In genomic region chr3:184135911-184136260, GRCh38 we compare ENCODE assay signal across 11 cellular contexts. TPM values are rescaled to one million over a fixed set of nuclear protein-coding genes. Genes with fewer than 3 reads are reported as not detected.
DNase-seq lines count a peak whose midpoint lies in the region; ATAC-seq and TF ChIP-seq lines count a peak whose summit lies in the region.
"Had no signal": no experiment of that assay in that cellular context is flagged by ENCODE, and none has a peak within 500 bp of the region (broad histone marks: within the 10 kb centered on the region; RNA-seq: fewer than 3 reads in every experiment).

No MANE protein-coding gene starts in this region.

- H3K4me1 Mint-ChIP-seq in activated T-cell treated with anti-CD3 and anti-CD28 coated beads, Interleukin-2, amount 50 U/mL, for 4 hours (ENCODE audit: low read depth): peaks cover 35% of the 10 kb centered on the region

- H3K27me3 ChIP-seq in right lobe of liver (no peaks in the 10 kb centered on the region), tibial artery (no peaks in the 10 kb centered on the region)

- H3K27me3 Mint-ChIP-seq in activated T-cell treated with anti-CD3 and anti-CD28 coated beads, Interleukin-2, amount 50 U/mL, for 4 hours (ENCODE audit: low read depth): no peaks in the 10 kb centered on the region

- H3K4me1 ChIP-seq in right lobe of liver (peaks cover 0 to 11% (median 3%) of the 10 kb centered on the region in 4 donors), tibial artery (peaks cover 0 to 25% (median 11%) of the 10 kb centered on the region in 4 donors)

- peak overlapping the region; percentile 95 for H3K4me3 Mint-ChIP-seq in activated T-cell treated with anti-CD3 and anti-CD28 coated beads, Interleukin-2, amount 50 U/mL, for 4 hours

- H3K9me3 Mint-ChIP-seq in activated T-cell treated with anti-CD3 and anti-CD28 coated beads, Interleukin-2, amount 50 U/mL, for 4 hours: no peaks in the 10 kb centered on the region

- peaks cover 12% of the 10 kb centered on the region for H3K36me3 Mint-ChIP-seq in activated T-cell treated with anti-CD3 and anti-CD28 coated beads, Interleukin-2, amount 50 U/mL, for 4 hours (ENCODE audit: insufficient read depth)

- intact Hi-C loops in right lobe of liver (cut with DNase I) (no loop called here), tibial artery (cut with DNase I; ENCODE audit: low total_unique reads) (loop anchor here (2.0 to 5.0 kb wide), 4 partner anchors 21 to 161 kb away; partner anchors contain the start of genes ABCC5 and PSMD2)

- H3K36me3 ChIP-seq in right lobe of liver (peaks cover 0 to 15% (median 7%) of the 10 kb centered on the region in 4 donors), tibial artery (peaks cover 12 to 36% (median 30%) of the 10 kb centered on the region in 3 donors)

- no peak for ATAC-seq in activated T-cell treated with anti-CD3 and anti-CD28 coated beads, Interleukin-2, amount 50 U/mL, for 4 hours
- ATAC-seq in right lobe of liver (no peak), GM21528 (IDR thresholded peaks at IDR 0.05; ENCODE audit: low FRiP score, unreplicated experiment) (no peak), HG03108 (IDR thresholded peaks at IDR 0.05; ENCODE audit: unreplicated experiment) (no peak)

- H3K4me3 ChIP-seq in right lobe of liver (peak overlapping the region; percentile 85 to 90 (median 88)), tibial artery (peak overlapping the region; percentile 74 to 93)

- WGBS in right lobe of liver (ENCODE audit: insufficient coverage, low coverage, low lambda C conversion rate, missing lambda C conversion rate): 0% methylated on average over 9 of the region's 9 CpGs

- TF ChIP-seq CTCF in right lobe of liver (IDR thresholded peaks at IDR 0.05) (no peak), tibial artery (IDR thresholded peaks at IDR 0.05) (no peak)

- no peaks in the 10 kb centered on the region for H3K9me3 ChIP-seq in right lobe of liver
- no peaks in the 10 kb centered on the region for H3K9me3 ChIP-seq in tibial artery

- DNase-seq in activated T-cell treated with anti-CD3 and anti-CD28 coated beads, Interleukin-2, amount 50 U/mL, for 4 hours: no peak
- no peak for DNase-seq in activated T-cell treated with anti-CD3 and anti-CD28 coated beads for 4 hours
- DNase-seq in right lobe of liver: no peak
- no peak for DNase-seq in tibial artery
- DNase-seq in NCI-H1417 treated with DMSO at 0.1 percent for 48 hours (lab: John Stamatoyannopoulos, UW): no peak

- no peak for TF ChIP-seq POLR2A in right lobe of liver (IDR thresholded peaks at IDR 0.05)

- H3K27ac ChIP-seq in angular gyrus (ENCODE audit: low read depth, low read length) (peak overlapping the region; percentile 95), right lobe of liver (peak overlapping the region; percentile 60 to 88 (median 64)), tibial artery (peak overlapping the region; percentile 86 to 95)

RNA-seq across cellular contexts. Expression of gene EIF2B5, which starts 0.7 kb away (rescaled TPM):
- total RNA-seq in activated T-cell treated with anti-CD3 and anti-CD28 coated beads, Interleukin-2, amount 50 U/mL, for 4 hours: 10 to 100 TPM; 91.7 to 94.5 (median 92.6) TPM
- total RNA-seq in right lobe of liver: 10 to 100 TPM; 16.7 to 25.6 (median 20.5) TPM

RNA-seq across cellular contexts. Expression of gene DVL3, which starts 19.3 kb away (rescaled TPM):
- 10 to 100 TPM; 38.7 to 46.4 (median 40.3) TPM for total RNA-seq in activated T-cell treated with anti-CD3 and anti-CD28 coated beads, Interleukin-2, amount 50 U/mL, for 4 hours
- 10 to 100 TPM; 18.9 to 28.1 (median 21.8) TPM for total RNA-seq in right lobe of liver

RNA-seq across cellular contexts. Expression of gene AP2M1, which starts 38.8 kb away (rescaled TPM):
- total RNA-seq in activated T-cell treated with anti-CD3 and anti-CD28 coated beads, Interleukin-2, amount 50 U/mL, for 4 hours: 100 to 1,000 TPM; 242 to 255 (median 251) TPM
- total RNA-seq in right lobe of liver: 100 to 1,000 TPM in 4 of 6 experiments, 10 to 100 TPM in 2; 87.4 to 119 (median 105) TPM

RNA-seq across cellular contexts. Expression of gene HTR3E, which starts 39.0 kb away (rescaled TPM):
- not detected for total RNA-seq in activated T-cell treated with anti-CD3 and anti-CD28 coated beads, Interleukin-2, amount 50 U/mL, for 4 hours
- total RNA-seq in right lobe of liver: not detected
- total RNA-seq: Daoy, NCI-H460, pulmonary artery endothelial cell had no signal

RNA-seq across cellular contexts. Expression of gene ABCF3, which starts 50.1 kb away (rescaled TPM):
- total RNA-seq in activated T-cell treated with anti-CD3 and anti-CD28 coated beads, Interleukin-2, amount 50 U/mL, for 4 hours: 10 to 100 TPM; 79.7 to 91.2 (median 84.4) TPM
- 10 to 100 TPM; 33.7 to 40.6 (median 38.5) TPM for total RNA-seq in right lobe of liver
